ENCODE assay signal across 38 cellular contexts in genomic region chr5:6520201-6520600, GRCh38.
"Had no signal": no experiment of that assay in that cellular context is flagged by ENCODE, and none has a peak within 500 bp of the region (broad histone marks: within the 10 kb centered on the region; RNA-seq: fewer than 3 reads in every experiment).

No MANE protein-coding gene starts in this region.

- H3K27ac ChIP-seq: adrenal gland, ascending aorta, body of pancreas, brain microvascular endothelial cell, breast epithelium, cardiac muscle cell had no signal

- H3K9me3 ChIP-seq: adrenal gland, ascending aorta, body of pancreas, breast epithelium had no signal

- H3K9me3 Mint-ChIP-seq: activated naive CD4-positive, alpha-beta T cell treated with anti-CD3 and anti-CD28 coated beads for 36 hours; activated naive CD4-positive, alpha-beta T cell treated with anti-CD3 and anti-CD28 coated beads, Interleukin-2, amount 10 ng/mL, durations not matched to agents 7 days and 5 days; activated naive CD4-positive, alpha-beta T cell treated with anti-CD3 and anti-CD28 coated beads, Interleukin-2, amount 50 U/mL, for 24 hours; activated naive CD4-positive, alpha-beta T cell treated with anti-CD3 and anti-CD28 coated beads, Interleukin-2, amount 50 U/mL, for 72 hours; activated naive CD8-positive, alpha-beta T cell treated with anti-CD3 and anti-CD28 coated beads for 36 hours; activated naive CD8-positive, alpha-beta T cell treated with anti-CD3 and anti-CD28 coated beads, Interleukin-2, amount 10 ng/mL, durations not matched to agents 7 days and 5 days; activated naive CD8-positive, alpha-beta T cell treated with anti-CD3 and anti-CD28 coated beads, Interleukin-2, amount 50 U/mL, for 24 hours; activated T-cell treated with anti-CD3 and anti-CD28 coated beads, Interleukin-2, amount 50 U/mL, for 24 hours; activated T-cell treated with anti-CD3 and anti-CD28 coated beads, Interleukin-2, amount 50 U/mL, for 4 hours; activated T-cell treated with anti-CD3 and anti-CD28 coated beads, Interleukin-2, amount 50 U/mL, for 72 hours; activated T-helper 1 cell treated with anti-CD3 and anti-CD28 coated beads, Interleukin-12 subunit alpha, Interleukin-12 subunit beta, Interleukin-2, Interleukin-4 antibody, amounts not matched to agents 30 ng/mL and 10 ng/mL and 1 ng/mL, durations not matched to agents 14 hours and 24 hours and 36 hours; activated T-helper 17 cell treated with anti-CD3 and anti-CD28 coated beads, Interleukin-2, amount 50 U/mL, for 72 hours; activated T-helper 2 cell treated with anti-CD3 and anti-CD28 coated beads, Interferon-gamma antibody, Interleukin-2, Interleukin-4, amounts not matched to agents 10 μg/mL and 5 μg/mL and 100 μg/mL, durations not matched to agents 14 hours and 24 hours and 36 hours had no signal

- H3K4me1 Mint-ChIP-seq: activated naive CD4-positive, alpha-beta T cell treated with anti-CD3 and anti-CD28 coated beads, Interleukin-2, amount 10 ng/mL, durations not matched to agents 7 days and 5 days; activated naive CD4-positive, alpha-beta T cell treated with anti-CD3 and anti-CD28 coated beads, Interleukin-2, amount 50 U/mL, for 24 hours; activated naive CD8-positive, alpha-beta T cell treated with anti-CD3 and anti-CD28 coated beads for 36 hours; activated naive CD8-positive, alpha-beta T cell treated with anti-CD3 and anti-CD28 coated beads, Interleukin-2, amount 10 ng/mL, durations not matched to agents 7 days and 5 days; activated naive CD8-positive, alpha-beta T cell treated with anti-CD3 and anti-CD28 coated beads, Interleukin-2, amount 50 U/mL, for 24 hours; activated T-helper 17 cell treated with anti-CD3 and anti-CD28 coated beads, Interleukin-2, amount 50 U/mL, for 72 hours; central memory CD8-positive, alpha-beta T cell had no signal

- H3K4me3 ChIP-seq: adrenal gland, ascending aorta, body of pancreas, breast epithelium, cardiac muscle cell had no signal

- DNase-seq: activated effector memory CD4-positive, alpha-beta T cell treated with anti-CD3 and anti-CD28 coated beads, Interleukin-2, amount 50 U/mL, for 16 hours; activated effector memory CD4-positive, alpha-beta T cell treated with Interleukin-2 at 50 U/mL for 16 hours; activated gamma-delta T cell; activated gamma-delta T cell treated with Interleukin-2 at 50 U/mL for 16 hours; activated naive CD4-positive, alpha-beta T cell; activated naive CD4-positive, alpha-beta T cell treated with anti-CD3 and anti-CD28 coated beads for 36 hours; activated naive CD4-positive, alpha-beta T cell treated with anti-CD3 and anti-CD28 coated beads, Interleukin-2, amount 10 ng/mL, durations not matched to agents 7 days and 5 days; activated naive CD4-positive, alpha-beta T cell treated with anti-CD3 and anti-CD28 coated beads, Interleukin-2, amount 50 U/mL, for 16 hours; activated naive CD4-positive, alpha-beta T cell treated with Interleukin-2 at 50 U/mL for 16 hours; activated naive CD8-positive, alpha-beta T cell treated with anti-CD3 and anti-CD28 coated beads for 36 hours; activated naive CD8-positive, alpha-beta T cell treated with anti-CD3 and anti-CD28 coated beads, Interleukin-2, amount 10 ng/mL, durations not matched to agents 7 days and 5 days; activated naive CD8-positive, alpha-beta T cell treated with anti-CD3 and anti-CD28 coated beads, Interleukin-2, amount 50 U/mL, for 24 hours; activated T-cell treated with anti-CD3 and anti-CD28 coated beads, Interleukin-2, amount 50 U/mL, for 1 hour; activated T-cell treated with anti-CD3 and anti-CD28 coated beads, Interleukin-2, amount 50 U/mL, for 24 hours; activated T-cell treated with anti-CD3 and anti-CD28 coated beads, Interleukin-2, amount 50 U/mL, for 4 hours; activated T-cell treated with anti-CD3 and anti-CD28 coated beads, Interleukin-2, amount 50 U/mL, for 48 hours; activated T-cell treated with anti-CD3 and anti-CD28 coated beads, Interleukin-2, amount 50 U/mL, for 72 hours; adrenal gland; amniotic stem cell; amygdala; anterior cingulate cortex; aorta; body of pancreas; brain microvascular endothelial cell; caudate nucleus; central memory CD4-positive, alpha-beta T cell; cerebellar nuclear complex had no signal

- H3K36me3 Mint-ChIP-seq: activated naive CD4-positive, alpha-beta T cell treated with anti-CD3 and anti-CD28 coated beads, Interleukin-2, amount 10 ng/mL, durations not matched to agents 7 days and 5 days; activated naive CD4-positive, alpha-beta T cell treated with anti-CD3 and anti-CD28 coated beads, Interleukin-2, amount 50 U/mL, for 24 hours; activated naive CD4-positive, alpha-beta T cell treated with anti-CD3 and anti-CD28 coated beads, Interleukin-2, amount 50 U/mL, for 72 hours; activated naive CD8-positive, alpha-beta T cell; activated naive CD8-positive, alpha-beta T cell treated with anti-CD3 and anti-CD28 coated beads for 36 hours; activated naive CD8-positive, alpha-beta T cell treated with anti-CD3 and anti-CD28 coated beads, Interleukin-2, amount 10 ng/mL, durations not matched to agents 7 days and 5 days; brain had no signal

- H3K4me3 Mint-ChIP-seq: activated naive CD4-positive, alpha-beta T cell treated with anti-CD3 and anti-CD28 coated beads for 36 hours; activated naive CD4-positive, alpha-beta T cell treated with anti-CD3 and anti-CD28 coated beads, Interleukin-2, amount 10 ng/mL, durations not matched to agents 7 days and 5 days; activated naive CD4-positive, alpha-beta T cell treated with anti-CD3 and anti-CD28 coated beads, Interleukin-2, amount 50 U/mL, for 24 hours; activated naive CD8-positive, alpha-beta T cell; activated naive CD8-positive, alpha-beta T cell treated with anti-CD3 and anti-CD28 coated beads for 36 hours; activated naive CD8-positive, alpha-beta T cell treated with anti-CD3 and anti-CD28 coated beads, Interleukin-2, amount 10 ng/mL, durations not matched to agents 7 days and 5 days; activated naive CD8-positive, alpha-beta T cell treated with anti-CD3 and anti-CD28 coated beads, Interleukin-2, amount 50 U/mL, for 24 hours; activated T-cell treated with anti-CD3 and anti-CD28 coated beads, Interleukin-2, amount 50 U/mL, for 24 hours; activated T-cell treated with anti-CD3 and anti-CD28 coated beads, Interleukin-2, amount 50 U/mL, for 4 hours; activated T-cell treated with anti-CD3 and anti-CD28 coated beads, Interleukin-2, amount 50 U/mL, for 72 hours; activated T-helper 1 cell treated with anti-CD3 and anti-CD28 coated beads, Interleukin-12 subunit alpha, Interleukin-12 subunit beta, Interleukin-2, Interleukin-4 antibody, amounts not matched to agents 30 ng/mL and 10 ng/mL and 1 ng/mL, durations not matched to agents 14 hours and 24 hours and 36 hours; activated T-helper 17 cell treated with anti-CD3 and anti-CD28 coated beads, Interleukin-2, amount 50 U/mL, for 72 hours; brain; central memory CD8-positive, alpha-beta T cell had no signal

- H3K27ac Mint-ChIP-seq: activated naive CD4-positive, alpha-beta T cell treated with anti-CD3 and anti-CD28 coated beads for 36 hours; activated naive CD4-positive, alpha-beta T cell treated with anti-CD3 and anti-CD28 coated beads, Interleukin-2, amount 10 ng/mL, durations not matched to agents 7 days and 5 days; activated naive CD4-positive, alpha-beta T cell treated with anti-CD3 and anti-CD28 coated beads, Interleukin-2, amount 50 U/mL, for 24 hours; activated naive CD4-positive, alpha-beta T cell treated with anti-CD3 and anti-CD28 coated beads, Interleukin-2, amount 50 U/mL, for 72 hours; activated naive CD8-positive, alpha-beta T cell; activated naive CD8-positive, alpha-beta T cell treated with anti-CD3 and anti-CD28 coated beads for 36 hours; activated naive CD8-positive, alpha-beta T cell treated with anti-CD3 and anti-CD28 coated beads, Interleukin-2, amount 10 ng/mL, durations not matched to agents 7 days and 5 days; activated naive CD8-positive, alpha-beta T cell treated with anti-CD3 and anti-CD28 coated beads, Interleukin-2, amount 50 U/mL, for 24 hours; activated T-cell treated with anti-CD3 and anti-CD28 coated beads, Interleukin-2, amount 50 U/mL, for 24 hours; activated T-cell treated with anti-CD3 and anti-CD28 coated beads, Interleukin-2, amount 50 U/mL, for 72 hours; activated T-helper 1 cell treated with anti-CD3 and anti-CD28 coated beads, Interleukin-12 subunit alpha, Interleukin-12 subunit beta, Interleukin-2, Interleukin-4 antibody, amounts not matched to agents 30 ng/mL and 10 ng/mL and 1 ng/mL, durations not matched to agents 14 hours and 24 hours and 36 hours; activated T-helper 17 cell treated with anti-CD3 and anti-CD28 coated beads, Interleukin-2, amount 50 U/mL, for 72 hours; activated T-helper 2 cell treated with anti-CD3 and anti-CD28 coated beads, Interferon-gamma antibody, Interleukin-2, Interleukin-4, amounts not matched to agents 10 μg/mL and 5 μg/mL and 100 μg/mL, durations not matched to agents 14 hours and 24 hours and 36 hours; brain had no signal

- H3K36me3 ChIP-seq: adrenal gland, ascending aorta, brain microvascular endothelial cell, breast epithelium, cardiac muscle cell had no signal

- H3K4me1 ChIP-seq: adrenal gland, ascending aorta, body of pancreas, breast epithelium had no signal

- H3K27me3 ChIP-seq: adrenal gland, ascending aorta, body of pancreas, brain microvascular endothelial cell, breast epithelium, cardiac muscle cell had no signal
